18 cellular contexts compared by ENCODE assay signal in the genomic region with DNA sequence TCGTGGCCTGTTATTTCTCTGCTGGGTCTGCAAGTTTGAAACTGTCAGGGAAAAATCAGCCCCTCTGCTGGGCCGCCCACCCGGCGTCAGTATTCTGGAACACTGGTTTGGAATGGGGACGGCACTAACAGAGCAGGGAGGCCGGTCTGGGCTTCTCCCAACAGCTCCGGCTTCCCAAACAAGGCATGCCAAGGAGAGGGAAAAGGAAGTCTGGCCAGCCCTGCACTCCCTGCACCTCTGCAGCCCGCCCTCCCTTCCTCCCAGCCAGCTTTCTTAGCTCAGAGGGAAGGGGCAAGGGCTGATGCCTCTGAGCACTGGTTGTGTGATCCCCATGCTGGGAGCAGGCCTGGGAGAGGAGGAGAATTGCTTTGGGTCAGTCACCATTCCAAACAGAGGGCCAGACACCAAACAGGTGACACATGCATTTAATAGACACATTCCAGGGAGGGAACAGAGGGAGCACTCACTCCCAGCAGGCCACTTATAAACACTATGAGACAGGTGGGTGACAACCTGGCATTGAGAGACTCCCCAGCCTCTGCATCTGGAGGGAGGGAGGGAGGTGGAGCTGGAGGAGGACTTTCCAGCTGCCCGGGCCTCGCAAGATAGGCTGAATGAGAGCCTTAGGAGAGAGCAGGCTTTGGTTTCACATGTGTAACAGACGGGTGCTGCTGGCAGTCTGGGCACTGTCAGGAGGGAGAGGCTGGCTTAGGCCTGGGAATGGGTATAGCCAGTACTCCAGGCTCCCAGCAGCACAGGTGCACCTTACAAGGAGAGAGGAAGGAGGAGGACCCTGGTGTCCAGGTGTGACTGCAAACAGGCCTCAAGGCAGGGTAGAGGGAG. TPM values are rescaled to one million over a fixed set of nuclear protein-coding genes. Genes with fewer than 3 reads are reported as not detected.
DNase-seq lines count a peak whose midpoint lies in the region; ATAC-seq and TF ChIP-seq lines count a peak whose summit lies in the region.
"Had no signal": no experiment of that assay in that cellular context is flagged by ENCODE, and none has a peak within 500 bp of the region (broad histone marks: within the 10 kb centered on the region; RNA-seq: fewer than 3 reads in every experiment).

No MANE protein-coding gene starts in this region.

- peak; percentile 8 for DNase-seq in NCI-H128 (lab: John Stamatoyannopoulos, UW; ENCODE audit: unreplicated experiment)
- peak; percentile 8 for DNase-seq in NCI-H345 treated with DMSO at 0.1 percent for 48 hours (lab: John Stamatoyannopoulos, UW; ENCODE audit: unreplicated experiment)
- DNase-seq in kidney tubule cell (ENCODE audit: low spot score), result peak; percentile 48
- DNase-seq in sigmoid colon, result peak; percentile 69
- DNase-seq in activated CD4-positive, alpha-beta memory T cell treated with anti-CD3 and anti-CD28 coated beads for 36 hours, result no peak
- DNase-seq: activated CD4-positive, alpha-beta T cell treated with anti-CD3 and anti-CD28 coated beads, Interleukin-2, amount 50 U/mL, for 1 hour; amygdala; cortex of kidney; DMS53; mesenchymal stem cell; NCI-H1048; SJCRH30 had no signal

- ATAC-seq in GM21528 (IDR thresholded peaks at IDR 0.05; ENCODE audit: low FRiP score, unreplicated experiment), result no peak
- no peak for ATAC-seq in HG03280 (IDR thresholded peaks at IDR 0.05; ENCODE audit: unreplicated experiment)
- ATAC-seq in HG02759 (IDR thresholded peaks at IDR 0.05; ENCODE audit: unreplicated experiment), result no peak

- no peaks in the 10 kb centered on the region for H3K27me3 ChIP-seq in sigmoid colon

- no peaks in the 10 kb centered on the region for H3K36me3 ChIP-seq in sigmoid colon
- H3K36me3 ChIP-seq: SJCRH30 had no signal

- CTCF ChIA-PET in activated CD4-positive, alpha-beta memory T cell treated with anti-CD3 and anti-CD28 coated beads for 36 hours (lab: Charles Lee), result no interaction called here

- no peaks in the 10 kb centered on the region for H3K4me1 Mint-ChIP-seq in activated CD4-positive, alpha-beta memory T cell treated with anti-CD3 and anti-CD28 coated beads for 36 hours (ENCODE audit: low read depth)

- TF ChIP-seq EP300 in sigmoid colon (IDR thresholded peaks at IDR 0.05), result peak in 1 of 4 donors; percentile 30

- no peak for TF ChIP-seq POLR2A in sigmoid colon (IDR thresholded peaks at IDR 0.05)

- no peak overlapping the region for H3K4me3 ChIP-seq in sigmoid colon
- H3K4me3 ChIP-seq: SJCRH30 had no signal

- no peak for TF ChIP-seq CTCF in sigmoid colon (IDR thresholded peaks at IDR 0.05)

- peak overlapping the region; percentile 55 to 83 (median 79) for H3K27ac ChIP-seq in sigmoid colon
- H3K27ac ChIP-seq: parathyroid adenoma, SJCRH30 had no signal

- peaks cover 0 to 57% (median 31%) of the 10 kb centered on the region in 4 donors for H3K4me1 ChIP-seq in sigmoid colon
- H3K4me1 ChIP-seq: parathyroid adenoma, SJCRH30 had no signal

- no peak overlapping the region for H3K27ac Mint-ChIP-seq in activated CD4-positive, alpha-beta memory T cell treated with anti-CD3 and anti-CD28 coated beads for 36 hours
- H3K27ac Mint-ChIP-seq: activated T-helper 1 cell treated with anti-CD3 and anti-CD28 coated beads, Interleukin-12 subunit alpha, Interleukin-12 subunit beta, Interleukin-2, Interleukin-4 antibody, amounts not matched to agents 30 ng/mL and 10 ng/mL and 1 ng/mL, durations not matched to agents 14 hours and 24 hours and 36 hours had no signal

- H3K9me3 ChIP-seq in sigmoid colon, result no peaks in the 10 kb centered on the region
- H3K9me3 ChIP-seq: SJCRH30 had no signal

- peaks cover 7% of the 10 kb centered on the region for H3K27me3 Mint-ChIP-seq in activated CD4-positive, alpha-beta memory T cell treated with anti-CD3 and anti-CD28 coated beads for 36 hours

- no peaks in the 10 kb centered on the region for H3K9me3 Mint-ChIP-seq in activated CD4-positive, alpha-beta memory T cell treated with anti-CD3 and anti-CD28 coated beads for 36 hours
- H3K9me3 Mint-ChIP-seq: activated T-helper 1 cell treated with anti-CD3 and anti-CD28 coated beads, Interleukin-12 subunit alpha, Interleukin-12 subunit beta, Interleukin-2, Interleukin-4 antibody, amounts not matched to agents 30 ng/mL and 10 ng/mL and 1 ng/mL, durations not matched to agents 14 hours and 24 hours and 36 hours had no signal

- intact Hi-C loops in sigmoid colon (cut with DNase I), result loop anchor here (5.0 kb wide), 1 partner anchor 88 kb away; no protein-coding TSS in a partner anchor
- intact Hi-C loops in activated CD4-positive, alpha-beta memory T cell treated with anti-CD3 and anti-CD28 coated beads for 36 hours (cut with micrococcal nuclease), result no loop called here

- 73 to 80% methylated on average over 11 of the region's 11 CpGs for WGBS in sigmoid colon, 2 donors

- POLR2A ChIA-PET in activated CD4-positive, alpha-beta memory T cell treated with anti-CD3 and anti-CD28 coated beads for 36 hours (lab: Charles Lee), result no interaction called here

- H3K36me3 Mint-ChIP-seq in activated CD4-positive, alpha-beta memory T cell treated with anti-CD3 and anti-CD28 coated beads for 36 hours, result no peaks in the 10 kb centered on the region

- no peak overlapping the region for H3K4me3 Mint-ChIP-seq in activated CD4-positive, alpha-beta memory T cell treated with anti-CD3 and anti-CD28 coated beads for 36 hours
- H3K4me3 Mint-ChIP-seq: activated T-helper 1 cell treated with anti-CD3 and anti-CD28 coated beads, Interleukin-12 subunit alpha, Interleukin-12 subunit beta, Interleukin-2, Interleukin-4 antibody, amounts not matched to agents 30 ng/mL and 10 ng/mL and 1 ng/mL, durations not matched to agents 14 hours and 24 hours and 36 hours had no signal

RNA-seq across cellular contexts. Expression of gene KRT75, which starts 10.3 kb away (rescaled TPM):
- not detected for total RNA-seq in sigmoid colon
- under 1 TPM in 1 of 3 donors, not detected in 2; 0.04 TPM for polyA plus RNA-seq in sigmoid colon
- not detected for total RNA-seq in activated CD4-positive, alpha-beta memory T cell treated with anti-CD3 and anti-CD28 coated beads for 36 hours
- total RNA-seq: activated T-helper 1 cell treated with anti-CD3 and anti-CD28 coated beads, Interleukin-12 subunit alpha, Interleukin-12 subunit beta, Interleukin-2, Interleukin-4 antibody, amounts not matched to agents 30 ng/mL and 10 ng/mL and 1 ng/mL, durations not matched to agents 14 hours and 24 hours and 36 hours; SJCRH30 had no signal

RNA-seq across cellular contexts. Expression of gene KRT82, which starts 17.7 kb away (rescaled TPM):
- total RNA-seq in sigmoid colon, result not detected
- under 1 TPM in 1 of 3 donors, not detected in 2; 0.03 TPM for polyA plus RNA-seq in sigmoid colon
- not detected for total RNA-seq in activated CD4-positive, alpha-beta memory T cell treated with anti-CD3 and anti-CD28 coated beads for 36 hours
- total RNA-seq: activated T-helper 1 cell treated with anti-CD3 and anti-CD28 coated beads, Interleukin-12 subunit alpha, Interleukin-12 subunit beta, Interleukin-2, Interleukin-4 antibody, amounts not matched to agents 30 ng/mL and 10 ng/mL and 1 ng/mL, durations not matched to agents 14 hours and 24 hours and 36 hours; esophagus mucosa; SJCRH30 had no signal

RNA-seq across cellular contexts. Expression of gene KRT6B, which starts 28.1 kb away (rescaled TPM):
- not detected for total RNA-seq in sigmoid colon
- polyA plus RNA-seq in sigmoid colon, result under 1 TPM in 2 of 3 donors, not detected in 1; 0.60 to 0.61 TPM
- total RNA-seq in activated CD4-positive, alpha-beta memory T cell treated with anti-CD3 and anti-CD28 coated beads for 36 hours, result not detected
- total RNA-seq: activated T-helper 1 cell treated with anti-CD3 and anti-CD28 coated beads, Interleukin-12 subunit alpha, Interleukin-12 subunit beta, Interleukin-2, Interleukin-4 antibody, amounts not matched to agents 30 ng/mL and 10 ng/mL and 1 ng/mL, durations not matched to agents 14 hours and 24 hours and 36 hours; SJCRH30 had no signal

RNA-seq across cellular contexts. Expression of gene KRT84, which starts 38.4 kb away (rescaled TPM):
- total RNA-seq in sigmoid colon, result not detected
- polyA plus RNA-seq in sigmoid colon, result not detected
- total RNA-seq in activated CD4-positive, alpha-beta memory T cell treated with anti-CD3 and anti-CD28 coated beads for 36 hours, result not detected
- total RNA-seq: activated T-helper 1 cell treated with anti-CD3 and anti-CD28 coated beads, Interleukin-12 subunit alpha, Interleukin-12 subunit beta, Interleukin-2, Interleukin-4 antibody, amounts not matched to agents 30 ng/mL and 10 ng/mL and 1 ng/mL, durations not matched to agents 14 hours and 24 hours and 36 hours; esophagus mucosa; SJCRH30 had no signal

RNA-seq across cellular contexts. Expression of gene KRT6C, which starts 49.7 kb away (rescaled TPM):
- not detected for total RNA-seq in sigmoid colon
- under 1 TPM in 1 of 3 donors, not detected in 2; 0.60 TPM for polyA plus RNA-seq in sigmoid colon
- not detected for total RNA-seq in activated CD4-positive, alpha-beta memory T cell treated with anti-CD3 and anti-CD28 coated beads for 36 hours
- total RNA-seq: activated T-helper 1 cell treated with anti-CD3 and anti-CD28 coated beads, Interleukin-12 subunit alpha, Interleukin-12 subunit beta, Interleukin-2, Interleukin-4 antibody, amounts not matched to agents 30 ng/mL and 10 ng/mL and 1 ng/mL, durations not matched to agents 14 hours and 24 hours and 36 hours; SJCRH30 had no signal
